ENCODE assay signal across 1 cellular context in the genomic region with DNA sequence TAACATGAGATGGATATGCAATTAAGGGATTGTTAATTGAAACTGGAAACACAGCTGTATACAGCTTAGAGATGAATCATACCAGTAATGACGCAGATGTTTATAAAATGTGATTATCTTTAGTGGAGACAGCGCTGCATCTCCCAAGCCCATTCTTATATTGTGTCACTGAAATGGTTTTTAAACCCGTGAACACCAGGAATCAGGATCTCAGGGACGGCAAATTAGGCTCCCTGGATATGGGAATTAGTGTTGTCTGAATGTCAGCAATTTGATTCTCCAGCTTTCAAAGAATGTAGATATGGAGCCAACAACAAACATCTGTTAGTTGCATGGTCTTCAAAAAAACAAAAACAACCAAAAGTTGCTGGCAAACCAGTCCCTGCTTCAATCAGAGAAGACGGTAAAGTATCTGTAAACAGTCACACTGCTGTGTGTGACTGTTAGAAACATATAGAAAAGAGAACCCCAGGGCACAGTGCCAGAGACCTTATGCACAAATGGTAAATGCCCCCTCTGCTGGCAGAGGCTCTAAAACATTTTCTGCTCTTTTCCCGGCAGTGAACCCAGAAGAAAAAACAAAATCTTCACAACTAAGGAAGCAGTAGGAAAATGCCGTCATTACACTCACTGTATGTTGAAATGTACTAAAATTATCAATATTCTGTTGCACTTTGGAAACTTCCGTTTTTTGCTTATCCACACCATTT.
TF ChIP-seq lines count a peak whose summit lies in the region.

No MANE protein-coding gene starts in this region.

TF ChIP-seq in H1, 55 proteins besides CTCF, POLR2A, EP300 and RAD21 (continued from another document):
- TF ChIP-seq RBBP5 (IDR thresholded peaks at IDR 0.05; ENCODE audit: borderline replicate concordance, low read depth, low read length) (no peak), CBX5 (IDR thresholded peaks at IDR 0.05; ENCODE audit: low read depth, low read length) (no peak), ZNF274 (IDR thresholded peaks at IDR 0.05; ENCODE audit: borderline replicate concordance, extremely low read depth, low read length) (no peak), SP1 (IDR thresholded peaks at IDR 0.05; ENCODE audit: low read depth, low read length) (no peak)
TF ChIP-seq in H1: peak in this region for 0.
